In genomic region chr9:117704597-117704996, GRCh38 we compare ENCODE assay signal across 8 cellular contexts. TPM values are rescaled to one million over a fixed set of nuclear protein-coding genes. Genes with fewer than 3 reads are reported as not detected.
A peak's percentile ranks its signal among the peaks of the same experiment; 100 is the strongest.
DNase-seq lines count a peak whose midpoint lies in the region; ATAC-seq and TF ChIP-seq lines count a peak whose summit lies in the region.

No MANE protein-coding gene starts in this region.

- H3K27ac Mint-ChIP-seq in activated B cell treated with CpG ODN at 0.5 μM for 24 hours: peak overlapping the region; percentile 84

- DNase-seq in activated B cell treated with CpG ODN at 0.5 μM for 24 hours (no peak), left lobe of liver (ENCODE audit: low spot score) (no peak), NCI-H1092 (lab: John Stamatoyannopoulos, UW) (no peak), NCI-H345 treated with DMSO at 0.1 percent for 48 hours (lab: John Stamatoyannopoulos, UW; ENCODE audit: unreplicated experiment) (no peak)

- peak overlapping the region; percentile 18 for H3K4me3 ChIP-seq in HEK293 (ENCODE audit: low read depth, low read length)
- peak overlapping the region; percentile 69 to 96 (median 80) for H3K4me3 ChIP-seq in subcutaneous abdominal adipose tissue (ENCODE audit: low read depth in 1 of 5, low read length in 5 of 5)

- H3K4me1 Mint-ChIP-seq in activated B cell treated with CpG ODN at 0.5 μM for 24 hours: peaks cover 40% of the 10 kb centered on the region

- ATAC-seq in activated B cell treated with CpG ODN at 0.5 μM for 24 hours (ENCODE audit: low read depth) (peak; percentile 20), left lobe of liver (peak; percentile 11), GM18868 (IDR thresholded peaks at IDR 0.05; ENCODE audit: unreplicated experiment) (no peak), HG03565 (IDR thresholded peaks at IDR 0.05; ENCODE audit: unreplicated experiment) (no peak)

- H3K9me3 Mint-ChIP-seq in activated B cell treated with CpG ODN at 0.5 μM for 24 hours: no peaks in the 10 kb centered on the region

- H3K27ac ChIP-seq in HEK293 (ENCODE audit: extremely low read depth, low read depth, low read length) (no peak overlapping the region), subcutaneous abdominal adipose tissue (ENCODE audit: low read depth, low read length) (peak overlapping the region; percentile 91)

- H3K4me3 Mint-ChIP-seq in activated B cell treated with CpG ODN at 0.5 μM for 24 hours: peak overlapping the region; percentile 82

- H3K27me3 ChIP-seq in subcutaneous abdominal adipose tissue (ENCODE audit: control insufficient read depth in 5 of 5, insufficient read depth in 4 of 5, low read length in 5 of 5): no peaks in the 10 kb centered on the region

- POLR2A ChIA-PET in HEK293 (lab: Yijun Ruan, JAX): no interaction called here
- POLR2A ChIA-PET in activated B cell treated with CpG ODN at 0.5 μM for 24 hours (lab: Charles Lee): interaction anchor here (0.7 to 1.4 kb wide), 3 partner anchors 79 to 362 kb away, joined by 3 to 4 read pairs (median 4); no protein-coding TSS in a partner anchor

- TF ChIP-seq CTCF in HEK293 (tag by site-specific recombination; IDR thresholded peaks at IDR 0.05): no peak
- TF ChIP-seq CTCF in activated B cell treated with CpG ODN at 0.5 μM for 24 hours (IDR thresholded peaks at IDR 0.05): no peak

- no peaks in the 10 kb centered on the region for H3K36me3 ChIP-seq in HEK293 (ENCODE audit: control insufficient read depth in 2 of 2, insufficient read depth in 1 of 2, low read length in 2 of 2)
- peaks cover 5 to 11% (median 9%) of the 10 kb centered on the region in 5 donors for H3K36me3 ChIP-seq in subcutaneous abdominal adipose tissue (ENCODE audit: control insufficient read depth in 5 of 5, insufficient read depth in 5 of 5, low read length in 5 of 5)

- H3K9ac ChIP-seq in subcutaneous abdominal adipose tissue (ENCODE audit: low read length in 5 of 5): peak overlapping the region; percentile 25 to 82 (median 80)

- no peaks in the 10 kb centered on the region for H3K27me3 Mint-ChIP-seq in activated B cell treated with CpG ODN at 0.5 μM for 24 hours

- no peaks in the 10 kb centered on the region for H3K4me1 ChIP-seq in HEK293 (ENCODE audit: control insufficient read depth, insufficient read depth, low read length)
- H3K4me1 ChIP-seq in subcutaneous abdominal adipose tissue (ENCODE audit: control insufficient read depth in 5 of 5, insufficient read depth in 5 of 5, low read length in 5 of 5): peaks cover 7 to 54% (median 42%) of the 10 kb centered on the region in 5 donors

- CTCF ChIA-PET in HEK293 (lab: Yijun Ruan, JAX) (no interaction called here), activated B cell treated with CpG ODN at 0.5 μM for 24 hours (lab: Charles Lee) (no interaction called here)

- H3K9me3 ChIP-seq in HEK293 (ENCODE audit: control insufficient read depth, insufficient read depth, low read depth, low read length) (no peaks in the 10 kb centered on the region), subcutaneous abdominal adipose tissue (ENCODE audit: control insufficient read depth in 5 of 5, low read length in 5 of 5) (no peaks in the 10 kb centered on the region)

- intact Hi-C loops in activated B cell treated with CpG ODN at 0.5 μM for 24 hours (cut with micrococcal nuclease): loop anchor here (1.0 to 5.0 kb wide), 5 partner anchors 14 to 233 kb away; no protein-coding TSS in a partner anchor

- H3K36me3 Mint-ChIP-seq in activated B cell treated with CpG ODN at 0.5 μM for 24 hours (ENCODE audit: low read depth): peaks cover 6% of the 10 kb centered on the region

TF ChIP-seq in HEK293, 187 proteins besides CTCF, POLR2A, EP300 and RAD21 (continues in another document):
- TF ChIP-seq ZBTB1 (tag by site-specific recombination; IDR thresholded peaks at IDR 0.05) (no peak), ZNF558 (tag by site-specific recombination; IDR thresholded peaks at IDR 0.05) (no peak), ZNF114 (tag by site-specific recombination; IDR thresholded peaks at IDR 0.05) (no peak), ZNF701 (tag by site-specific recombination; IDR thresholded peaks at IDR 0.05) (no peak), ZBTB7A (tag by site-specific recombination; IDR thresholded peaks at IDR 0.05; ENCODE audit: low read depth) (no peak), ZNF521 (tag by site-specific recombination; IDR thresholded peaks at IDR 0.05) (no peak), ZNF280C (tag by site-specific recombination; IDR thresholded peaks at IDR 0.05) (no peak), ZBTB44 (tag by site-specific recombination; IDR thresholded peaks at IDR 0.05) (no peak), PRDM6 (tag by site-specific recombination; IDR thresholded peaks at IDR 0.05) (no peak), MZF1 (tag by site-specific recombination; IDR thresholded peaks at IDR 0.05; ENCODE audit: borderline replicate concordance) (no peak), ZNF324 (tag by site-specific recombination; IDR thresholded peaks at IDR 0.05) (no peak), MYNN (tag by site-specific recombination; IDR thresholded peaks at IDR 0.05; ENCODE audit: borderline replicate concordance) (no peak), ZNF449 (tag by site-specific recombination; IDR thresholded peaks at IDR 0.05) (no peak), SP2 (tag by site-specific recombination; IDR thresholded peaks at IDR 0.05) (no peak), IKZF3 (tag by site-specific recombination; IDR thresholded peaks at IDR 0.05) (no peak)

RNA-seq across cellular contexts. Expression of gene TLR4, which starts 0.4 kb away (rescaled TPM):
- 2.0 and 2.2 TPM in 2 replicates for total RNA-seq in activated B cell treated with CpG ODN at 0.5 μM for 24 hours
- total RNA-seq in left lobe of liver: 5.3 TPM

Comparison
In these comparisons a context has a peak if more than half of its experiments do, and no peak if none do; other contexts are left out.
1. ATAC-seq: peak in activated B cell treated with CpG ODN at 0.5 μM for 24 hours (single experiment) and left lobe of liver (single experiment); none in GM18868 (single experiment) and HG03565 (single experiment).